29 cellular contexts compared by ENCODE assay signal in the genomic region with DNA sequence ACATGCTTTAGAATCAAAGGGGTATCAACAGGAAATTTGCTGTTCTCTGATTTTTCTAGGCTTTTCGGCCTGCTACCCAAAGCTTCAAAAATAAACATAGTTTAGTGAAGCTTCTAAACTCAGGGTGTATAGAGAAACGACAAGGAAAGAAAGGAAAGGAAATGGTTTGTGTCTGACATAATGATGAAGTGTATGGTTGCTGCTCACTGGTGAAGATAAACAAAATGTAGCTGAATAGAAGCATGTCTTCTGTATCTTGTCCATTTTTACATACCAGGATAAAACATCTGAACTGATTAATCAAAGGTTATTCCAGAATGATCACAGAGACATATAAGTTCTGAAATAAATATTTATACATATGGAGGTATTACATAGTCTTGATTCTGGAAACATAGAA.
"Had no signal": no experiment of that assay in that cellular context is flagged by ENCODE, and none has a peak within 500 bp of the region (broad histone marks: within the 10 kb centered on the region; RNA-seq: fewer than 3 reads in every experiment).

No MANE protein-coding gene starts in this region.

- DNase-seq: activated CD4-positive, alpha-beta memory T cell treated with anti-CD3 and anti-CD28 coated beads for 36 hours; activated CD4-positive, alpha-beta T cell treated with anti-CD3 and anti-CD28 coated beads, Interleukin-2, amount 10 ng/mL, durations not matched to agents 24 days and 14 days; activated CD4-positive, CD25-positive, alpha-beta regulatory T cell treated with anti-CD3 and anti-CD28 coated beads, Interleukin-2, amount 50 U/mL, for 72 hours; activated CD8-positive, alpha-beta memory T cell treated with anti-CD3 and anti-CD28 coated beads, Interleukin-2, amount 50 U/mL, for 4 hours; activated effector memory CD4-positive, alpha-beta T cell treated with anti-CD3 and anti-CD28 coated beads, Interleukin-2, amount 50 U/mL, for 16 hours; activated naive CD4-positive, alpha-beta T cell treated with anti-CD3 and anti-CD28 coated beads for 36 hours; activated naive CD8-positive, alpha-beta T cell treated with anti-CD3 and anti-CD28 coated beads for 36 hours; activated T-cell treated with anti-CD3 and anti-CD28 coated beads, Interleukin-2, amount 50 U/mL, for 1 hour; amniotic stem cell; caudate nucleus; foreskin melanocyte; islet precursor cell; left cardiac atrium; mammary epithelial cell; midbrain; naive thymus-derived CD4-positive, alpha-beta T cell; occipital lobe; stimulated activated CD4-positive, alpha-beta T cell treated with anti-CD3 and anti-CD28 coated beads, Interleukin-15, amount 100 ng/mL, for 24 hours; stimulated activated CD4-positive, alpha-beta T cell treated with anti-CD3 and anti-CD28 coated beads, Interleukin-2, amount 100 ng/mL, for 24 hours; stimulated activated naive CD4-positive, alpha-beta T cell; T-helper 17 cell; T1000; tibial artery; upper lobe of right lung had no signal

- ATAC-seq: esophagus mucosa; left cardiac atrium; naive thymus-derived CD4-positive, alpha-beta T cell; T-helper 17 cell; upper lobe of right lung had no signal

- H3K9me3 ChIP-seq: right atrium auricular region, suprapubic skin, tibial artery, upper lobe of right lung had no signal

- H3K4me1 Mint-ChIP-seq: activated CD4-positive, alpha-beta T cell treated with anti-CD3 and anti-CD28 coated beads, Interleukin-2, amount 10 ng/mL, durations not matched to agents 24 days and 14 days; activated naive CD8-positive, alpha-beta T cell treated with anti-CD3 and anti-CD28 coated beads for 36 hours; naive thymus-derived CD4-positive, alpha-beta T cell; T-helper 17 cell had no signal

- H3K27me3 Mint-ChIP-seq: activated CD4-positive, alpha-beta memory T cell treated with anti-CD3 and anti-CD28 coated beads for 36 hours; activated CD4-positive, alpha-beta T cell treated with anti-CD3 and anti-CD28 coated beads, Interleukin-2, amount 10 ng/mL, durations not matched to agents 24 days and 14 days; activated naive CD8-positive, alpha-beta T cell treated with anti-CD3 and anti-CD28 coated beads for 36 hours; naive thymus-derived CD4-positive, alpha-beta T cell; T-helper 17 cell had no signal

- H3K27ac Mint-ChIP-seq: activated CD4-positive, alpha-beta memory T cell treated with anti-CD3 and anti-CD28 coated beads for 36 hours; activated CD4-positive, alpha-beta T cell treated with anti-CD3 and anti-CD28 coated beads, Interleukin-2, amount 10 ng/mL, durations not matched to agents 24 days and 14 days; activated naive CD4-positive, alpha-beta T cell treated with anti-CD3 and anti-CD28 coated beads for 36 hours; activated naive CD8-positive, alpha-beta T cell treated with anti-CD3 and anti-CD28 coated beads for 36 hours; activated T-helper 1 cell treated with anti-CD3 and anti-CD28 coated beads, Interleukin-12 subunit alpha, Interleukin-12 subunit beta, Interleukin-2, Interleukin-4 antibody, amounts not matched to agents 30 ng/mL and 10 ng/mL and 1 ng/mL, durations not matched to agents 14 hours and 24 hours and 36 hours; naive thymus-derived CD4-positive, alpha-beta T cell; T-helper 17 cell had no signal

- H3K4me1 ChIP-seq: right atrium auricular region, suprapubic skin, tibial artery, upper lobe of right lung had no signal

- H3K9me3 Mint-ChIP-seq: activated CD4-positive, alpha-beta T cell treated with anti-CD3 and anti-CD28 coated beads, Interleukin-2, amount 10 ng/mL, durations not matched to agents 24 days and 14 days; activated naive CD8-positive, alpha-beta T cell treated with anti-CD3 and anti-CD28 coated beads for 36 hours had no signal

- H3K36me3 Mint-ChIP-seq: activated CD4-positive, alpha-beta memory T cell treated with anti-CD3 and anti-CD28 coated beads for 36 hours; activated naive CD8-positive, alpha-beta T cell treated with anti-CD3 and anti-CD28 coated beads for 36 hours; naive thymus-derived CD4-positive, alpha-beta T cell had no signal

- H3K4me3 ChIP-seq: right atrium auricular region, suprapubic skin, tibial artery, upper lobe of right lung had no signal

- H3K36me3 ChIP-seq: right atrium auricular region, suprapubic skin, tibial artery, upper lobe of right lung had no signal

- H3K4me3 Mint-ChIP-seq: activated CD4-positive, alpha-beta memory T cell treated with anti-CD3 and anti-CD28 coated beads for 36 hours; activated CD4-positive, alpha-beta T cell treated with anti-CD3 and anti-CD28 coated beads, Interleukin-2, amount 10 ng/mL, durations not matched to agents 24 days and 14 days; activated naive CD4-positive, alpha-beta T cell treated with anti-CD3 and anti-CD28 coated beads for 36 hours; activated naive CD8-positive, alpha-beta T cell treated with anti-CD3 and anti-CD28 coated beads for 36 hours; activated T-helper 1 cell treated with anti-CD3 and anti-CD28 coated beads, Interleukin-12 subunit alpha, Interleukin-12 subunit beta, Interleukin-2, Interleukin-4 antibody, amounts not matched to agents 30 ng/mL and 10 ng/mL and 1 ng/mL, durations not matched to agents 14 hours and 24 hours and 36 hours; naive thymus-derived CD4-positive, alpha-beta T cell; neural crest cell; T-helper 17 cell had no signal

- H3K27me3 ChIP-seq: right atrium auricular region, suprapubic skin, tibial artery, upper lobe of right lung had no signal
